8 cellular contexts compared by ENCODE assay signal in genomic region chr19:51366999-51367564, GRCh38. TPM values are rescaled to one million over a fixed set of nuclear protein-coding genes. Genes with fewer than 3 reads are reported as not detected.
A peak's percentile ranks its signal among the peaks of the same experiment; 100 is the strongest.
DNase-seq lines count a peak whose midpoint lies in the region; ATAC-seq and TF ChIP-seq lines count a peak whose summit lies in the region.

No MANE protein-coding gene starts in this region.

- H3K4me1 ChIP-seq in neutrophil (ENCODE audit: control insufficient read depth in 1 of 2, insufficient read depth in 1 of 2, low read depth in 1 of 2, low read length in 1 of 2): peaks cover 58 to 66% of the 10 kb centered on the region in 2 experiments

- DNase-seq in activated CD4-positive, alpha-beta T cell treated with anti-CD3 and anti-CD28 coated beads, Interleukin-2, amount 50 U/mL, for 1 hour: peak; percentile 31
- DNase-seq in NCI-H2029 (lab: John Stamatoyannopoulos, UW) (no peak), SKM-1 (lab: John Stamatoyannopoulos, UW; ENCODE audit: unreplicated experiment) (no peak)

- TF ChIP-seq CTCF in neutrophil (IDR thresholded peaks at IDR 0.05): no peak

- no peaks in the 10 kb centered on the region for H3K27me3 ChIP-seq in neutrophil

- no peaks in the 10 kb centered on the region for H3K36me3 ChIP-seq in neutrophil

- no peaks in the 10 kb centered on the region for H3K9me3 ChIP-seq in neutrophil

- peak overlapping the region; percentile 90 to 96 for H3K4me3 ChIP-seq in neutrophil (ENCODE audit: low read depth in 1 of 2, low read length in 1 of 2)

- ATAC-seq in GM18498 (IDR thresholded peaks at IDR 0.05; ENCODE audit: unreplicated experiment) (peak; percentile 9), HG03378 (IDR thresholded peaks at IDR 0.05; ENCODE audit: unreplicated experiment) (peak; percentile 2), esophagus mucosa (peak; percentile 0), HG03175 (IDR thresholded peaks at IDR 0.05; ENCODE audit: unreplicated experiment) (no peak)

- peak overlapping the region; percentile 86 for H3K27ac ChIP-seq in neutrophil

RNA-seq across cellular contexts. Expression of gene ETFB, which starts 0.9 kb away (rescaled TPM):
- total RNA-seq in esophagus mucosa: 142 TPM

RNA-seq across cellular contexts. Expression of gene CLDND2, which starts 1.7 kb away (rescaled TPM):
- total RNA-seq in esophagus mucosa: 1.1 TPM

RNA-seq across cellular contexts. Expression of gene NKG7, which starts 5.4 kb away (rescaled TPM):
- not detected for total RNA-seq in esophagus mucosa

RNA-seq across cellular contexts. Expression of gene LIM2, which starts 20.7 kb away (rescaled TPM):
- total RNA-seq in esophagus mucosa: not detected

RNA-seq across cellular contexts. Expression of gene C19orf84, which starts 23.3 kb away (rescaled TPM):
- total RNA-seq in esophagus mucosa: not detected
